In the genomic region with DNA sequence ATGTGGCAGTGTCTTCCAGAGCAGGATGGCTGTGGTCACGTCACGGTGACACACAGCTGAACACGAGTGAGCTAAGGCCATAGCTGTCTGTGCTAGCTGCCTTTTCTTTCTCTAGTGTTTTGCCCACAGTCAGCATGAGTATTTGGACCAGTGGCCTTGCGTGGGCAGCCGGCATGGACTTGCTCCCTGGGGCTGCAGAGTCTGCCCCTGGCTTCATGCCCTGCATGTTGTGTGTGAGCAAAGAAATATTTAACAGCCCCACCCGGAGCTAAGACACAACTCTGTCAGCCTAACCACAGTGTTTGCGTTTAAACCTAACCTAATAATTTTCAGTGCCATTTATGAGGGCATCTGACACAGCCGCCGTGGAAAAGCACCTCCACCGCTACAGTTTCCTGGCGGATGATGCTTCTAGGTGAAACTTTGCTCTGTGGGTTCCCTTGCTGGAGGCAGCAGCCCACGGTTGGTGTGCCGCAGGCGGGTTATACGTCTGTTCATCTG, we compare ENCODE assay signal across 11 cellular contexts. TPM values are rescaled to one million over a fixed set of nuclear protein-coding genes. Genes with fewer than 3 reads are reported as not detected.
A peak's percentile ranks its signal among the peaks of the same experiment; 100 is the strongest.
DNase-seq lines count a peak whose midpoint lies in the region; ATAC-seq and TF ChIP-seq lines count a peak whose summit lies in the region.
"Had no signal": no experiment of that assay in that cellular context is flagged by ENCODE, and none has a peak within 500 bp of the region (broad histone marks: within the 10 kb centered on the region; RNA-seq: fewer than 3 reads in every experiment).

No MANE protein-coding gene starts in this region.

- H3K4me1 Mint-ChIP-seq in CD4-positive, alpha-beta memory T cell = peaks cover 25 to 53% (median 33%) of the 10 kb centered on the region in 4 donors
- peaks cover 29% of the 10 kb centered on the region for H3K4me1 Mint-ChIP-seq in T-helper 17 cell
- H3K4me1 Mint-ChIP-seq in activated naive CD8-positive, alpha-beta T cell treated with anti-CD3 and anti-CD28 coated beads, Interleukin-2, amount 50 U/mL, for 24 hours = peaks cover 60% of the 10 kb centered on the region
- peaks cover 18 to 62% (median 35%) of the 10 kb centered on the region in 4 donors for H3K4me1 Mint-ChIP-seq in naive thymus-derived CD8-positive, alpha-beta T cell
- peaks cover 30% of the 10 kb centered on the region for H3K4me1 Mint-ChIP-seq in stimulated activated memory B cell treated with anti-CD40 and anti-IgM and Interleukin-4, amounts not matched to agents 10 μg/mL and 1 μg/mL and 100 μg/mL, for 72 hours
- peaks cover 31% of the 10 kb centered on the region for H3K4me1 Mint-ChIP-seq in CD14-positive monocyte

- CTCF ChIA-PET in CD4-positive, alpha-beta memory T cell (lab: Charles Lee; ENCODE audit: partially characterized antibody) = interaction anchor here (1.6 to 2.7 kb wide), 2 partner anchors 13 to 16 kb away, joined by 4 to 8 read pairs; no protein-coding TSS in a partner anchor

- peaks cover 8 to 10% of the 10 kb centered on the region in 2 donors for H3K36me3 Mint-ChIP-seq in CD4-positive, alpha-beta memory T cell
- peaks cover 2% of the 10 kb centered on the region for H3K36me3 Mint-ChIP-seq in T-helper 17 cell (ENCODE audit: low read depth)
- no peaks in the 10 kb centered on the region for H3K36me3 Mint-ChIP-seq in activated naive CD8-positive, alpha-beta T cell treated with anti-CD3 and anti-CD28 coated beads, Interleukin-2, amount 50 U/mL, for 24 hours (ENCODE audit: low read depth)
- peaks cover 0 to 10% (median 6%) of the 10 kb centered on the region in 3 donors for H3K36me3 Mint-ChIP-seq in naive thymus-derived CD8-positive, alpha-beta T cell
- H3K36me3 Mint-ChIP-seq in stimulated activated memory B cell treated with anti-CD40 and anti-IgM and Interleukin-4, amounts not matched to agents 10 μg/mL and 1 μg/mL and 100 μg/mL, for 72 hours = peaks cover 13% of the 10 kb centered on the region
- H3K36me3 Mint-ChIP-seq in CD14-positive monocyte = peaks cover 3 to 15% of the 10 kb centered on the region in 2 donors

- H3K4me3 Mint-ChIP-seq in CD4-positive, alpha-beta memory T cell = peak overlapping the region in 7 of 8 donors; percentile 27 to 78 (median 56)
- H3K4me3 Mint-ChIP-seq in T-helper 17 cell (no peak overlapping the region), CD14-positive monocyte (no peak overlapping the region)
- H3K4me3 Mint-ChIP-seq in activated naive CD8-positive, alpha-beta T cell treated with anti-CD3 and anti-CD28 coated beads, Interleukin-2, amount 50 U/mL, for 24 hours = no peak overlapping the region
- peak overlapping the region in 7 of 10 donors; percentile 25 to 66 (median 57) for H3K4me3 Mint-ChIP-seq in naive thymus-derived CD8-positive, alpha-beta T cell
- no peak overlapping the region for H3K4me3 Mint-ChIP-seq in stimulated activated memory B cell treated with anti-CD40 and anti-IgM and Interleukin-4, amounts not matched to agents 10 μg/mL and 1 μg/mL and 100 μg/mL, for 72 hours
- H3K4me3 Mint-ChIP-seq: IgD-negative memory B cell had no signal

- POLR2A ChIA-PET in CD4-positive, alpha-beta memory T cell (lab: Charles Lee; ENCODE audit: partially characterized antibody) = interaction anchor here (1.7 to 2.3 kb wide), 2 partner anchors 13 to 64 kb away, joined by 7 to 13 read pairs; a partner anchor contains a TSS
- POLR2A ChIA-PET in naive thymus-derived CD8-positive, alpha-beta T cell (lab: Charles Lee) = interaction anchor here (1.6 to 2.4 kb wide), 2 partner anchors 9 to 12 kb away, joined by 3 to 10 read pairs; no protein-coding TSS in a partner anchor

- H3K27me3 Mint-ChIP-seq in CD4-positive, alpha-beta memory T cell = no peaks in the 10 kb centered on the region
- H3K27me3 Mint-ChIP-seq in T-helper 17 cell = no peaks in the 10 kb centered on the region
- no peaks in the 10 kb centered on the region for H3K27me3 Mint-ChIP-seq in activated naive CD8-positive, alpha-beta T cell treated with anti-CD3 and anti-CD28 coated beads, Interleukin-2, amount 50 U/mL, for 24 hours
- no peaks in the 10 kb centered on the region for H3K27me3 Mint-ChIP-seq in naive thymus-derived CD8-positive, alpha-beta T cell
- H3K27me3 Mint-ChIP-seq in stimulated activated memory B cell treated with anti-CD40 and anti-IgM and Interleukin-4, amounts not matched to agents 10 μg/mL and 1 μg/mL and 100 μg/mL, for 72 hours = no peaks in the 10 kb centered on the region
- no peaks in the 10 kb centered on the region for H3K27me3 Mint-ChIP-seq in CD14-positive monocyte (ENCODE audit: low read depth in 3 of 3)
- H3K27me3 Mint-ChIP-seq: IgD-negative memory B cell had no signal

- peak overlapping the region; percentile 65 to 90 (median 85) for H3K27ac Mint-ChIP-seq in CD4-positive, alpha-beta memory T cell
- H3K27ac Mint-ChIP-seq in T-helper 17 cell (peak overlapping the region; percentile 86), CD14-positive monocyte (peak overlapping the region in 1 of 7 donors; percentile 32)
- peak overlapping the region; percentile 52 for H3K27ac Mint-ChIP-seq in activated naive CD8-positive, alpha-beta T cell treated with anti-CD3 and anti-CD28 coated beads, Interleukin-2, amount 50 U/mL, for 24 hours
- peak overlapping the region in 6 of 10 donors; percentile 12 to 90 (median 78) for H3K27ac Mint-ChIP-seq in naive thymus-derived CD8-positive, alpha-beta T cell
- H3K27ac Mint-ChIP-seq in stimulated activated memory B cell treated with anti-CD40 and anti-IgM and Interleukin-4, amounts not matched to agents 10 μg/mL and 1 μg/mL and 100 μg/mL, for 72 hours = no peak overlapping the region

- peak overlapping the region in 1 of 2 donors; percentile 13 for H3K4me3 ChIP-seq in CD4-positive, alpha-beta memory T cell (ENCODE audit: low read length in 2 of 2)

- peak; percentile 50 to 82 (median 54) for DNase-seq in CD4-positive, alpha-beta memory T cell
- DNase-seq in T-helper 17 cell = peak in 1 of 3 donors; percentile 37
- DNase-seq in activated naive CD8-positive, alpha-beta T cell treated with anti-CD3 and anti-CD28 coated beads, Interleukin-2, amount 50 U/mL, for 24 hours = peak; percentile 64
- DNase-seq in naive thymus-derived CD8-positive, alpha-beta T cell = peak in 6 of 10 donors; percentile 27 to 61 (median 40)
- no peak for DNase-seq in CD14-positive monocyte (ENCODE audit: low spot score)

- intact Hi-C loops in CD4-positive, alpha-beta memory T cell (cut with micrococcal nuclease) = no loop called here
- intact Hi-C loops in CD14-positive monocyte (cut with micrococcal nuclease) = no loop called here

- ATAC-seq in T-helper 17 cell (peak; percentile 95), GM18502 (IDR thresholded peaks at IDR 0.05; ENCODE audit: poor library complexity, unreplicated experiment) (no peak), HG02852 (IDR thresholded peaks at IDR 0.05; ENCODE audit: unreplicated experiment) (no peak)
- peak; percentile 83 for ATAC-seq in activated naive CD8-positive, alpha-beta T cell treated with anti-CD3 and anti-CD28 coated beads, Interleukin-2, amount 50 U/mL, for 24 hours
- ATAC-seq in naive thymus-derived CD8-positive, alpha-beta T cell = peak; percentile 60 to 95
- no peak for ATAC-seq in stimulated activated memory B cell treated with anti-CD40 and anti-IgM and Interleukin-4, amounts not matched to agents 10 μg/mL and 1 μg/mL and 100 μg/mL, for 72 hours

- H3K27me3 ChIP-seq in CD4-positive, alpha-beta memory T cell (ENCODE audit: insufficient read depth, low read length) = no peaks in the 10 kb centered on the region

- peaks cover 21% of the 10 kb centered on the region for H3K4me1 ChIP-seq in CD4-positive, alpha-beta memory T cell (ENCODE audit: insufficient read depth, low read length)

- no peaks in the 10 kb centered on the region for H3K9me3 ChIP-seq in CD4-positive, alpha-beta memory T cell (ENCODE audit: control insufficient read depth in 1 of 2, low read length in 2 of 2)
- no peaks in the 10 kb centered on the region for H3K9me3 ChIP-seq in T-helper 17 cell (ENCODE audit: control insufficient read depth, low read length, poor library complexity, severe bottlenecking)

- peak overlapping the region; percentile 13 for H3K27ac ChIP-seq in CD4-positive, alpha-beta memory T cell (ENCODE audit: low read depth, low read length)

- no peaks in the 10 kb centered on the region for H3K9me3 Mint-ChIP-seq in CD4-positive, alpha-beta memory T cell
- no peaks in the 10 kb centered on the region for H3K9me3 Mint-ChIP-seq in activated naive CD8-positive, alpha-beta T cell treated with anti-CD3 and anti-CD28 coated beads, Interleukin-2, amount 50 U/mL, for 24 hours
- no peaks in the 10 kb centered on the region for H3K9me3 Mint-ChIP-seq in naive thymus-derived CD8-positive, alpha-beta T cell
- H3K9me3 Mint-ChIP-seq in stimulated activated memory B cell treated with anti-CD40 and anti-IgM and Interleukin-4, amounts not matched to agents 10 μg/mL and 1 μg/mL and 100 μg/mL, for 72 hours = no peaks in the 10 kb centered on the region
- no peaks in the 10 kb centered on the region for H3K9me3 Mint-ChIP-seq in CD14-positive monocyte
- H3K9me3 Mint-ChIP-seq: IgD-negative memory B cell had no signal

- TF ChIP-seq CTCF in CD14-positive monocyte (IDR thresholded peaks at IDR 0.05) = no peak

- no peaks in the 10 kb centered on the region for H3K36me3 ChIP-seq in CD4-positive, alpha-beta memory T cell (ENCODE audit: insufficient read depth, low read length)

RNA-seq across cellular contexts. Expression of a gene that starts 14.6 kb away (rescaled TPM):
- 10 to 100 TPM; 29.5 to 30.7 TPM for total RNA-seq in CD4-positive, alpha-beta memory T cell
- 10 to 100 TPM; 11.6 to 22.5 TPM for polyA plus RNA-seq in CD4-positive, alpha-beta memory T cell
- 10 to 100 TPM; 18.7 to 19.5 TPM for total RNA-seq in T-helper 17 cell
- 10 to 100 TPM; 19.2 to 19.7 TPM for total RNA-seq in naive thymus-derived CD8-positive, alpha-beta T cell
- 10 to 100 TPM in 2 of 3 donors, 1 to 10 TPM in 1; 8.9 to 21.7 (median 16.5) TPM for polyA plus RNA-seq in naive thymus-derived CD8-positive, alpha-beta T cell
- polyA plus RNA-seq in CD14-positive monocyte = 1 to 10 TPM; 5.8 to 7.5 TPM

RNA-seq across cellular contexts. Expression of a gene that starts 58.2 kb away (rescaled TPM):
- total RNA-seq in CD4-positive, alpha-beta memory T cell = not detected
- polyA plus RNA-seq in CD4-positive, alpha-beta memory T cell = not detected
- not detected for total RNA-seq in T-helper 17 cell
- not detected for total RNA-seq in naive thymus-derived CD8-positive, alpha-beta T cell
- not detected for polyA plus RNA-seq in naive thymus-derived CD8-positive, alpha-beta T cell
- polyA plus RNA-seq in CD14-positive monocyte = not detected
- total RNA-seq: kidney epithelial cell, SK-MEL-5 had no signal
- polyA plus RNA-seq: IgD-negative memory B cell had no signal

Comparison
In these comparisons a context has a peak if more than half of its experiments do, and no peak if none do; other contexts are left out.
1. H3K4me3 Mint-ChIP-seq: peak in CD4-positive, alpha-beta memory T cell (7 of 8) and naive thymus-derived CD8-positive, alpha-beta T cell (7 of 10); none in T-helper 17 cell (single experiment), activated naive CD8-positive, alpha-beta T cell treated with anti-CD3 and anti-CD28 coated beads, Interleukin-2, amount 50 U/mL, for 24 hours (single experiment), stimulated activated memory B cell treated with anti-CD40 and anti-IgM and Interleukin-4, amounts not matched to agents 10 μg/mL and 1 μg/mL and 100 μg/mL, for 72 hours (single experiment) and CD14-positive monocyte (0 of 2).
2. ATAC-seq: peak in T-helper 17 cell (single experiment), activated naive CD8-positive, alpha-beta T cell treated with anti-CD3 and anti-CD28 coated beads, Interleukin-2, amount 50 U/mL, for 24 hours (single experiment) and naive thymus-derived CD8-positive, alpha-beta T cell (2 of 2); none in GM18502 (single experiment), HG02852 (single experiment) and stimulated activated memory B cell treated with anti-CD40 and anti-IgM and Interleukin-4, amounts not matched to agents 10 μg/mL and 1 μg/mL and 100 μg/mL, for 72 hours (single experiment).